11 cellular contexts compared by ENCODE assay signal in genomic region chr6:151276112-151276745, GRCh38. TPM values are rescaled to one million over a fixed set of nuclear protein-coding genes. Genes with fewer than 3 reads are reported as not detected.
A peak's percentile ranks its signal among the peaks of the same experiment; 100 is the strongest.
DNase-seq lines count a peak whose midpoint lies in the region; ATAC-seq and TF ChIP-seq lines count a peak whose summit lies in the region.
"Had no signal": no experiment of that assay in that cellular context is flagged by ENCODE, and none has a peak within 500 bp of the region (broad histone marks: within the 10 kb centered on the region; RNA-seq: fewer than 3 reads in every experiment).

No MANE protein-coding gene starts in this region.

- TF ChIP-seq CTCF in AG09309 (IDR thresholded peaks at IDR 0.05; ENCODE audit: control insufficient read depth, insufficient read depth, low read depth, low read length, missing control alignments) (peak; percentile 14), neural cell (IDR thresholded peaks at IDR 0.05; ENCODE audit: poor library complexity, severe bottlenecking) (no peak)

- no peak overlapping the region for H2AFZ ChIP-seq in neural cell (ENCODE audit: low read depth, low read length)

- TF ChIP-seq RAD21 in neural cell (conservative IDR thresholded peaks at IDR 0.05), result no peak

- H3K27ac ChIP-seq in neural cell (ENCODE audit: low read length), result no peak overlapping the region
- H3K27ac ChIP-seq: VCaP had no signal

- no peak overlapping the region for H3K9ac ChIP-seq in neural cell (ENCODE audit: low read length)

- H3K9me2 ChIP-seq in neural cell (ENCODE audit: insufficient read depth, low read length), result no peaks in the 10 kb centered on the region

- DNase-seq in AG09309 (ENCODE audit: low read depth), result peak; percentile 86
- DNase-seq in RPMI7951 (ENCODE audit: low read depth), result peak; percentile 64
- peak; percentile 94 for DNase-seq in fibroblast of gingiva (ENCODE audit: low read depth)
- no peak for DNase-seq in stimulated activated CD4-positive, alpha-beta T cell treated with anti-CD3 and anti-CD28 coated beads, Interleukin-2, amount 100 ng/mL, for 48 hours
- no peak for DNase-seq in activated T-helper 2 cell treated with anti-CD3 and anti-CD28 coated beads, Interferon-gamma antibody, Interleukin-2, Interleukin-4, amounts not matched to agents 10 μg/mL and 5 μg/mL and 100 μg/mL, durations not matched to agents 14 hours and 24 hours and 36 hours (ENCODE audit: low spot score)
- DNase-seq: activated effector memory CD4-positive, alpha-beta T cell treated with Interleukin-2 at 50 U/mL for 16 hours; Kasumi-1 had no signal

- ATAC-seq in HG02588 (IDR thresholded peaks at IDR 0.05; ENCODE audit: unreplicated experiment) (no peak), GM21825 (IDR thresholded peaks at IDR 0.05; ENCODE audit: unreplicated experiment) (no peak)

- no peaks in the 10 kb centered on the region for H3K9me3 ChIP-seq in neural cell (ENCODE audit: low read length)

- no peaks in the 10 kb centered on the region for H4K20me1 ChIP-seq in neural cell (ENCODE audit: insufficient read depth)

- no peak for TF ChIP-seq EP300 in neural cell (conservative IDR thresholded peaks at IDR 0.05; ENCODE audit: poor library complexity, severe bottlenecking)

- peaks cover 8% of the 10 kb centered on the region for H3K79me2 ChIP-seq in neural cell (replicated peaks; ENCODE audit: insufficient read depth, low read length)

- no peaks in the 10 kb centered on the region for H3K9me3 Mint-ChIP-seq in activated T-helper 2 cell treated with anti-CD3 and anti-CD28 coated beads, Interferon-gamma antibody, Interleukin-2, Interleukin-4, amounts not matched to agents 10 μg/mL and 5 μg/mL and 100 μg/mL, durations not matched to agents 14 hours and 24 hours and 36 hours

- H3K27ac Mint-ChIP-seq in activated T-helper 2 cell treated with anti-CD3 and anti-CD28 coated beads, Interferon-gamma antibody, Interleukin-2, Interleukin-4, amounts not matched to agents 10 μg/mL and 5 μg/mL and 100 μg/mL, durations not matched to agents 14 hours and 24 hours and 36 hours, result no peak overlapping the region

- intact Hi-C loops in activated T-helper 2 cell treated with anti-CD3 and anti-CD28 coated beads, Interferon-gamma antibody, Interleukin-2, Interleukin-4, amounts not matched to agents 10 μg/mL and 5 μg/mL and 100 μg/mL, durations not matched to agents 14 hours and 24 hours and 36 hours (cut with micrococcal nuclease), result no loop called here

- no peak overlapping the region for H3K4me3 Mint-ChIP-seq in activated T-helper 2 cell treated with anti-CD3 and anti-CD28 coated beads, Interferon-gamma antibody, Interleukin-2, Interleukin-4, amounts not matched to agents 10 μg/mL and 5 μg/mL and 100 μg/mL, durations not matched to agents 14 hours and 24 hours and 36 hours (ENCODE audit: low read depth)

- H3K36me3 ChIP-seq in neural cell (ENCODE audit: insufficient read depth, low read length), result no peaks in the 10 kb centered on the region

- H3K27me3 ChIP-seq in neural cell (ENCODE audit: insufficient read depth, low read depth, low read length), result no peaks in the 10 kb centered on the region

- no peaks in the 10 kb centered on the region for H3F3A ChIP-seq in neural cell (ENCODE audit: insufficient read depth, low read length, poor library complexity, severe bottlenecking)

- H3K4me1 Mint-ChIP-seq in activated T-helper 2 cell treated with anti-CD3 and anti-CD28 coated beads, Interferon-gamma antibody, Interleukin-2, Interleukin-4, amounts not matched to agents 10 μg/mL and 5 μg/mL and 100 μg/mL, durations not matched to agents 14 hours and 24 hours and 36 hours (ENCODE audit: low read depth), result peaks cover 2% of the 10 kb centered on the region

- H3K27me3 Mint-ChIP-seq in activated T-helper 2 cell treated with anti-CD3 and anti-CD28 coated beads, Interferon-gamma antibody, Interleukin-2, Interleukin-4, amounts not matched to agents 10 μg/mL and 5 μg/mL and 100 μg/mL, durations not matched to agents 14 hours and 24 hours and 36 hours (ENCODE audit: low read depth), result peaks cover 28% of the 10 kb centered on the region

- H3K4me3 ChIP-seq in AG09309 (ENCODE audit: control insufficient read depth, low read depth, low read length), result no peak overlapping the region
- H3K4me3 ChIP-seq in neural cell (ENCODE audit: low read length), result peak overlapping the region; percentile 36

- no peaks in the 10 kb centered on the region for H3K36me3 Mint-ChIP-seq in activated T-helper 2 cell treated with anti-CD3 and anti-CD28 coated beads, Interferon-gamma antibody, Interleukin-2, Interleukin-4, amounts not matched to agents 10 μg/mL and 5 μg/mL and 100 μg/mL, durations not matched to agents 14 hours and 24 hours and 36 hours (ENCODE audit: low read depth)

- no peak overlapping the region for H3K4me2 ChIP-seq in neural cell (ENCODE audit: low read length)

TF ChIP-seq in neural cell, 6 proteins besides CTCF, POLR2A, EP300 and RAD21:
- TF ChIP-seq TAF1 (IDR thresholded peaks at IDR 0.05; ENCODE audit: low read depth), result no peak
- TF ChIP-seq REST (IDR thresholded peaks at IDR 0.05; ENCODE audit: borderline replicate concordance), result no peak
- TF ChIP-seq EZH2 (IDR thresholded peaks at IDR 0.05; ENCODE audit: borderline replicate concordance, insufficient read depth, low read length, poor library complexity, severe bottlenecking), result no peak
- no peak for TF ChIP-seq POLR2AphosphoS5 (IDR thresholded peaks at IDR 0.05)
- TF ChIP-seq SMC3 (conservative IDR thresholded peaks at IDR 0.05; ENCODE audit: poor library complexity), result no peak
- no peak for TF ChIP-seq MXI1 (conservative IDR thresholded peaks at IDR 0.05; ENCODE audit: poor library complexity, severe bottlenecking)

RNA-seq across cellular contexts. Expression of gene AKAP12, which starts 36.5 kb away (rescaled TPM):
- 37.3 and 38.9 TPM in 2 replicates for total RNA-seq in RPMI7951 (2014; rRNA removed; shearing (Covaris generic))
- polyA plus RNA-seq in neural cell, result 20.1 and 21.5 TPM in 2 replicates
- polyA minus RNA-seq in neural cell, result 66.5 and 75.4 TPM in 2 replicates
- 15.6 and 17.2 TPM in 2 replicates for total RNA-seq in activated T-helper 2 cell treated with anti-CD3 and anti-CD28 coated beads, Interferon-gamma antibody, Interleukin-2, Interleukin-4, amounts not matched to agents 10 μg/mL and 5 μg/mL and 100 μg/mL, durations not matched to agents 14 hours and 24 hours and 36 hours

Comparison
In these comparisons a context has a peak if more than half of its experiments do, and no peak if none do; other contexts are left out.
1. DNase-seq: peak in AG09309 (single experiment), RPMI7951 (single experiment) and fibroblast of gingiva (single experiment); none in stimulated activated CD4-positive, alpha-beta T cell treated with anti-CD3 and anti-CD28 coated beads, Interleukin-2, amount 100 ng/mL, for 48 hours (0 of 2) and activated T-helper 2 cell treated with anti-CD3 and anti-CD28 coated beads, Interferon-gamma antibody, Interleukin-2, Interleukin-4, amounts not matched to agents 10 μg/mL and 5 μg/mL and 100 μg/mL, durations not matched to agents 14 hours and 24 hours and 36 hours (single experiment).